Comparison of ENCODE assay signal across 27 cellular contexts in the genomic region with DNA sequence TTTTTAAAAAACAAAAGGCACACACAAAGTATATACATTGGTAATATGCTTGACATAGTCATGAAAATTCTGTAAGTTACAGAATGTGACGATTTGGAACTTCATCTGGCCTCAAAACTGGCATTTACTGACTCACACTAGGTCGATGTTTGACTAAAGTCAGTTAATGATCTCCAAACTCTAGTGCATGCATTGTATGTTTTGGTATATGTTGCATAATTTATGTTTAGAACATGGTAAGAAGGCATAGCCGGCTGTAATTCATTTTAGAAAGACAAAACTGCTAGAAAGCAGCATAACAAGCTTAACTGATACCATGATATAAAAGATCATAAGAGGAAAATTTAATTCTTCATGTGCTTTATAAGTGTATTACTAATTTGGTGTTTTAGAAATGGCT. TPM values are rescaled to one million over a fixed set of nuclear protein-coding genes. Genes with fewer than 3 reads are reported as not detected.
DNase-seq lines count a peak whose midpoint lies in the region; ATAC-seq and TF ChIP-seq lines count a peak whose summit lies in the region.
"Had no signal": no experiment of that assay in that cellular context is flagged by ENCODE, and none has a peak within 500 bp of the region (broad histone marks: within the 10 kb centered on the region; RNA-seq: fewer than 3 reads in every experiment).

No MANE protein-coding gene starts in this region.

- H3K36me3 ChIP-seq in neutrophil: peaks cover 100% of the 10 kb centered on the region
- H3K36me3 ChIP-seq in MM.1S (replicated peaks; ENCODE audit: insufficient read depth, low read length): no peaks in the 10 kb centered on the region
- H3K36me3 ChIP-seq: adrenal gland, brain microvascular endothelial cell had no signal

- H3K27me3 ChIP-seq in neutrophil (no peaks in the 10 kb centered on the region), MM.1S (replicated peaks; ENCODE audit: insufficient read depth, low read length) (no peaks in the 10 kb centered on the region)
- H3K27me3 ChIP-seq: adrenal gland, brain microvascular endothelial cell, left lung had no signal

- no peaks in the 10 kb centered on the region for H3F3A ChIP-seq in MM.1S (ENCODE audit: insufficient read depth, low read length)

- no peaks in the 10 kb centered on the region for H4K20me1 ChIP-seq in MM.1S (ENCODE audit: insufficient read depth, low read length)

- H3K4me1 ChIP-seq in neutrophil (ENCODE audit: control insufficient read depth in 1 of 2, insufficient read depth in 1 of 2, low read depth in 1 of 2, low read length in 1 of 2) (no peaks in the 10 kb centered on the region), MM.1S (ENCODE audit: low read length) (peaks cover 26% of the 10 kb centered on the region)
- H3K4me1 ChIP-seq: adrenal gland, Caco-2, left lung had no signal

- H3K4me1 Mint-ChIP-seq in activated T-cell treated with anti-CD3 and anti-CD28 coated beads, Interleukin-2, amount 50 U/mL, for 24 hours (ENCODE audit: low read depth): peaks cover 60% of the 10 kb centered on the region
- H3K4me1 Mint-ChIP-seq in Calu3 (ENCODE audit: low read depth, unreplicated experiment): peaks cover 29% of the 10 kb centered on the region
- peaks cover 34% of the 10 kb centered on the region for H3K4me1 Mint-ChIP-seq in central memory CD8-positive, alpha-beta T cell

- no TSS peak for BruUV-seq in Calu3 (replicated peaks; lab: Mats Ljungman, UMichigan)

- no peaks in the 10 kb centered on the region for H3K27me3 Mint-ChIP-seq in activated T-cell treated with anti-CD3 and anti-CD28 coated beads, Interleukin-2, amount 50 U/mL, for 24 hours
- H3K27me3 Mint-ChIP-seq in Calu3 (ENCODE audit: unreplicated experiment): no peaks in the 10 kb centered on the region
- H3K27me3 Mint-ChIP-seq in central memory CD8-positive, alpha-beta T cell: no peaks in the 10 kb centered on the region
- H3K27me3 Mint-ChIP-seq: activated CD4-positive, alpha-beta T cell treated with anti-CD3 and anti-CD28 coated beads, Interleukin-2, amount 10 ng/mL, durations not matched to agents 24 days and 14 days had no signal

- H3K9me2 ChIP-seq in MM.1S (replicated peaks; ENCODE audit: insufficient read depth, low read length): no peaks in the 10 kb centered on the region

- H3K27ac ChIP-seq in neutrophil (peak overlapping the region; percentile 14), MM.1S (ENCODE audit: low read length) (no peak overlapping the region)
- H3K27ac ChIP-seq: adrenal gland, brain microvascular endothelial cell, HL-60, left lung, PC-9, VCaP had no signal

- H3K27ac Mint-ChIP-seq in activated T-cell treated with anti-CD3 and anti-CD28 coated beads, Interleukin-2, amount 50 U/mL, for 24 hours: peak overlapping the region; percentile 78
- H3K27ac Mint-ChIP-seq in Calu3 (ENCODE audit: unreplicated experiment): peak overlapping the region; percentile 6
- H3K27ac Mint-ChIP-seq in central memory CD8-positive, alpha-beta T cell (ENCODE audit: low read depth): peak overlapping the region; percentile 14
- H3K27ac Mint-ChIP-seq: B cell had no signal

- no peak overlapping the region for H3K9ac ChIP-seq in MM.1S (ENCODE audit: low read length)

- no peak for DNase-seq in activated T-cell treated with anti-CD3 and anti-CD28 coated beads, Interleukin-2, amount 50 U/mL, for 24 hours
- no peak for DNase-seq in activated T-cell treated with anti-CD3 and anti-CD28 coated beads, Interleukin-2, amount 50 U/mL, for 48 hours
- DNase-seq in Calu3: no peak
- DNase-seq in central memory CD8-positive, alpha-beta T cell (ENCODE audit: low spot score in 2 of 2): no peak
- no peak for DNase-seq in MM.1S
- no peak for DNase-seq in RPMI8226
- DNase-seq: activated CD4-positive, alpha-beta T cell treated with anti-CD3 and anti-CD28 coated beads, Interleukin-2, amount 10 ng/mL, durations not matched to agents 24 days and 14 days; adrenal gland; brain microvascular endothelial cell; Caco-2; DMS79 treated with DMSO at 0.1 percent for 48 hours; GF-D8; immature natural killer cell; left lung; mesenchymal stem cell; NCI-H187; NCI-H2171 treated with DMSO at 0.1 percent for 48 hours; NCI-H510A treated with DMSO at 0.1 percent for 48 hours; NK-92 treated with Interleukin-12 subunit alpha and Interleukin-12 subunit beta, amount 100 ng/mL, for 24 hours; PC-9; SHP77; stimulated activated naive CD8-positive, alpha-beta T cell treated with anti-CD3 and anti-CD28 coated beads, Interleukin-15, Interleukin-2, amounts not matched to agents 100 U/mL and 50 U/mL, for 24 hours had no signal

- no peaks in the 10 kb centered on the region for H3K79me2 ChIP-seq in MM.1S (ENCODE audit: low read length)

- H3K9me3 ChIP-seq in neutrophil: no peaks in the 10 kb centered on the region
- no peaks in the 10 kb centered on the region for H3K9me3 ChIP-seq in MM.1S (replicated peaks; ENCODE audit: insufficient read depth, low read length)
- H3K9me3 ChIP-seq: adrenal gland, Caco-2, left lung had no signal

- H3K4me3 ChIP-seq in neutrophil (ENCODE audit: low read depth in 1 of 2, low read length in 1 of 2) (no peak overlapping the region), MM.1S (ENCODE audit: low read length) (no peak overlapping the region)
- H3K4me3 ChIP-seq: left lung, PC-9 had no signal

- CTCF ChIA-PET in Calu3 (lab: Charles Lee): no interaction called here

- no peak overlapping the region for H3K4me3 Mint-ChIP-seq in activated T-cell treated with anti-CD3 and anti-CD28 coated beads, Interleukin-2, amount 50 U/mL, for 24 hours
- no peak overlapping the region for H3K4me3 Mint-ChIP-seq in Calu3 (ENCODE audit: low read depth, unreplicated experiment)
- H3K4me3 Mint-ChIP-seq in central memory CD8-positive, alpha-beta T cell: no peak overlapping the region
- H3K4me3 Mint-ChIP-seq: activated CD4-positive, alpha-beta T cell treated with anti-CD3 and anti-CD28 coated beads, Interleukin-2, amount 10 ng/mL, durations not matched to agents 24 days and 14 days; B cell; immature natural killer cell had no signal

- H3K4me2 ChIP-seq in MM.1S (ENCODE audit: low read depth, low read length): no peak overlapping the region
- H3K4me2 ChIP-seq: PC-9 had no signal

- no peaks in the 10 kb centered on the region for H3K9me3 Mint-ChIP-seq in activated T-cell treated with anti-CD3 and anti-CD28 coated beads, Interleukin-2, amount 50 U/mL, for 24 hours
- peaks cover 3% of the 10 kb centered on the region for H3K9me3 Mint-ChIP-seq in Calu3 (ENCODE audit: low read depth, unreplicated experiment)
- H3K9me3 Mint-ChIP-seq in central memory CD8-positive, alpha-beta T cell: no peaks in the 10 kb centered on the region
- H3K9me3 Mint-ChIP-seq: activated CD4-positive, alpha-beta T cell treated with anti-CD3 and anti-CD28 coated beads, Interleukin-2, amount 10 ng/mL, durations not matched to agents 24 days and 14 days; immature natural killer cell had no signal

- TF ChIP-seq CTCF in Calu3 (IDR thresholded peaks at IDR 0.05; ENCODE audit: unreplicated experiment): no peak
- no peak for TF ChIP-seq CTCF in neutrophil (IDR thresholded peaks at IDR 0.05)
- no peak for TF ChIP-seq CTCF in MM.1S (IDR thresholded peaks at IDR 0.05; ENCODE audit: low read length)

- peaks cover 84% of the 10 kb centered on the region for H3K36me3 Mint-ChIP-seq in activated T-cell treated with anti-CD3 and anti-CD28 coated beads, Interleukin-2, amount 50 U/mL, for 24 hours (ENCODE audit: low read depth)
- H3K36me3 Mint-ChIP-seq in Calu3 (ENCODE audit: insufficient read depth, unreplicated experiment): peaks cover 20% of the 10 kb centered on the region
- peaks cover 83% of the 10 kb centered on the region for H3K36me3 Mint-ChIP-seq in central memory CD8-positive, alpha-beta T cell (ENCODE audit: insufficient read depth)

- ATAC-seq in central memory CD8-positive, alpha-beta T cell (replicated peaks; ENCODE audit: extremely low read depth, poor library complexity, severe bottlenecking): no peak
- no peak for ATAC-seq in GM21360 (IDR thresholded peaks at IDR 0.05; ENCODE audit: unreplicated experiment)
- ATAC-seq: left lung; stimulated activated naive CD8-positive, alpha-beta T cell treated with anti-CD3 and anti-CD28 coated beads, Interleukin-15, Interleukin-2, amounts not matched to agents 100 U/mL and 50 U/mL, for 24 hours had no signal

- intact Hi-C loops in Calu3 (cut with micrococcal nuclease; ENCODE audit: unreplicated experiment): no loop called here

- no peak overlapping the region for H2AFZ ChIP-seq in MM.1S (ENCODE audit: low read length)
- H2AFZ ChIP-seq: PC-9 had no signal

RNA-seq across cellular contexts. Expression of a gene that starts 58.6 kb away (rescaled TPM):
- 41.1 and 47.1 TPM in 2 replicates for total RNA-seq in Calu3 (2022)

Comparison
In these comparisons a context has a peak if more than half of its experiments do, and no peak if none do; other contexts are left out.
1. H3K27ac Mint-ChIP-seq: peak in every context shown above with its lines; median percentile 78 in activated T-cell treated with anti-CD3 and anti-CD28 coated beads, Interleukin-2, amount 50 U/mL, for 24 hours; 14 in central memory CD8-positive, alpha-beta T cell; 6 in Calu3.